15 cellular contexts compared by ENCODE assay signal in the genomic region with DNA sequence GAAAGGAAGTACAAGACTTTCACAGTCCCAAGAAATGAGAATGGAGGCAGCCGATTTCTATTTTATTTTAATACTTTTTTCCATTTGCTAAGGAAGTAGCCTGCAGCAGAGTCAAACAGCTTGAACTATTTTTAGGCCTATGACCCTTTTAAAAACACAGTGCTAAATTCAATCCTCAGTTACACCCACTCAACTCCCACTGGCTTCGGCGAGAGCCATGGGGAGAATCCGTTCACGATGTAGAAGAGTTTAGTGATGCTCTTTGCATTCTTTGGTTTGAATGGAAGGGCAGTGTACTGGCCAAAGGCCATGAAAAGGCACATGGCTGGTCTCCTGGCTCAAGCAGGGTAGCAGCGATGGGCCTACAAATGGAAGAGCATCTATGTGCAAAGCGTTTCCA.
DNase-seq lines count a peak whose midpoint lies in the region; ATAC-seq and TF ChIP-seq lines count a peak whose summit lies in the region.
"Had no signal": no experiment of that assay in that cellular context is flagged by ENCODE, and none has a peak within 500 bp of the region (broad histone marks: within the 10 kb centered on the region; RNA-seq: fewer than 3 reads in every experiment).

No MANE protein-coding gene starts in this region.

- no peak for TF ChIP-seq POLR2A in esophagus squamous epithelium (IDR thresholded peaks at IDR 0.05)

- ATAC-seq in activated CD8-positive, alpha-beta T cell treated with anti-CD3 and anti-CD28 coated beads for 36 hours: no peak
- no peak for ATAC-seq in activated CD8-positive, alpha-beta T cell treated with anti-CD3 and anti-CD28 coated beads, Interleukin-2, amount 10 ng/mL, durations not matched to agents 7 days and 5 days
- no peak for ATAC-seq in naive thymus-derived CD4-positive, alpha-beta T cell
- ATAC-seq in GM21576 (IDR thresholded peaks at IDR 0.05; ENCODE audit: unreplicated experiment) (no peak), mucosa of descending colon (no peak)

- H3K27ac ChIP-seq in esophagus squamous epithelium (peak overlapping the region in 3 of 4 donors; percentile 23 to 37 (median 28)), tibial artery (peak overlapping the region; percentile 80 to 86)
- H3K27ac ChIP-seq in naive thymus-derived CD4-positive, alpha-beta T cell (ENCODE audit: low read depth, low read length): no peak overlapping the region
- H3K27ac ChIP-seq: GM23248 had no signal

- no peaks in the 10 kb centered on the region for H3K27me3 Mint-ChIP-seq in activated CD8-positive, alpha-beta T cell treated with anti-CD3 and anti-CD28 coated beads for 36 hours
- no peaks in the 10 kb centered on the region for H3K27me3 Mint-ChIP-seq in activated CD8-positive, alpha-beta T cell treated with anti-CD3 and anti-CD28 coated beads, Interleukin-2, amount 10 ng/mL, durations not matched to agents 7 days and 5 days (ENCODE audit: low read depth)
- peaks cover 0 to 7% (median 0%) of the 10 kb centered on the region in 5 donors for H3K27me3 Mint-ChIP-seq in naive thymus-derived CD4-positive, alpha-beta T cell

- 64 to 66% methylated on average over 7 of the region's 7 CpGs for WGBS in esophagus squamous epithelium, 2 donors

- peak overlapping the region; percentile 71 for H3K27ac Mint-ChIP-seq in activated CD8-positive, alpha-beta T cell treated with anti-CD3 and anti-CD28 coated beads for 36 hours
- no peak overlapping the region for H3K27ac Mint-ChIP-seq in activated CD8-positive, alpha-beta T cell treated with anti-CD3 and anti-CD28 coated beads, Interleukin-2, amount 10 ng/mL, durations not matched to agents 7 days and 5 days
- H3K27ac Mint-ChIP-seq in naive thymus-derived CD4-positive, alpha-beta T cell: peak overlapping the region in 7 of 9 donors; percentile 34 to 81 (median 62)

- H3K27me3 ChIP-seq in esophagus squamous epithelium: no peaks in the 10 kb centered on the region
- no peaks in the 10 kb centered on the region for H3K27me3 ChIP-seq in naive thymus-derived CD4-positive, alpha-beta T cell (ENCODE audit: control insufficient read depth in 2 of 2, insufficient read depth in 2 of 2, low read length in 2 of 2)
- H3K27me3 ChIP-seq in tibial artery: no peaks in the 10 kb centered on the region

- H3K4me1 Mint-ChIP-seq in activated CD8-positive, alpha-beta T cell treated with anti-CD3 and anti-CD28 coated beads for 36 hours (ENCODE audit: low read depth): peaks cover 66% of the 10 kb centered on the region
- H3K4me1 Mint-ChIP-seq in activated CD8-positive, alpha-beta T cell treated with anti-CD3 and anti-CD28 coated beads, Interleukin-2, amount 10 ng/mL, durations not matched to agents 7 days and 5 days (ENCODE audit: low read depth): peaks cover 5% of the 10 kb centered on the region
- peaks cover 0 to 84% (median 73%) of the 10 kb centered on the region in 7 donors for H3K4me1 Mint-ChIP-seq in naive thymus-derived CD4-positive, alpha-beta T cell

- H3K4me1 ChIP-seq in esophagus squamous epithelium (peaks cover 0 to 11% (median 0%) of the 10 kb centered on the region in 3 donors), tibial artery (peaks cover 0 to 63% (median 37%) of the 10 kb centered on the region in 4 donors), mucosa of descending colon (ENCODE audit: low read depth) (peaks cover 9% of the 10 kb centered on the region)
- no peaks in the 10 kb centered on the region for H3K4me1 ChIP-seq in naive thymus-derived CD4-positive, alpha-beta T cell (ENCODE audit: control insufficient read depth in 2 of 2, insufficient read depth in 2 of 2, low read length in 2 of 2)

- peaks cover 2% of the 10 kb centered on the region for H3K9me3 Mint-ChIP-seq in activated CD8-positive, alpha-beta T cell treated with anti-CD3 and anti-CD28 coated beads for 36 hours
- no peaks in the 10 kb centered on the region for H3K9me3 Mint-ChIP-seq in activated CD8-positive, alpha-beta T cell treated with anti-CD3 and anti-CD28 coated beads, Interleukin-2, amount 10 ng/mL, durations not matched to agents 7 days and 5 days (ENCODE audit: insufficient read depth)
- H3K9me3 Mint-ChIP-seq in naive thymus-derived CD4-positive, alpha-beta T cell: peaks cover 0 to 7% (median 0%) of the 10 kb centered on the region in 11 donors

- H3K9me3 ChIP-seq in esophagus squamous epithelium (no peaks in the 10 kb centered on the region), tibial artery (no peaks in the 10 kb centered on the region), mucosa of descending colon (no peaks in the 10 kb centered on the region)
- no peaks in the 10 kb centered on the region for H3K9me3 ChIP-seq in naive thymus-derived CD4-positive, alpha-beta T cell (ENCODE audit: control insufficient read depth in 2 of 3, low read length in 3 of 3)

- CTCF ChIA-PET in activated CD8-positive, alpha-beta T cell treated with anti-CD3 and anti-CD28 coated beads for 36 hours (lab: Charles Lee): interaction anchor here (1.3 kb wide), 1 partner anchor 15 kb away, joined by 3 read pairs; no protein-coding TSS in a partner anchor
- CTCF ChIA-PET in activated CD8-positive, alpha-beta T cell treated with anti-CD3 and anti-CD28 coated beads, Interleukin-2, amount 10 ng/mL, durations not matched to agents 7 days and 5 days (lab: Charles Lee): no interaction called here
- CTCF ChIA-PET in naive thymus-derived CD4-positive, alpha-beta T cell (lab: Charles Lee): no interaction called here

- H3K36me3 ChIP-seq in esophagus squamous epithelium (no peaks in the 10 kb centered on the region), tibial artery (no peaks in the 10 kb centered on the region), mucosa of descending colon (ENCODE audit: low read depth) (no peaks in the 10 kb centered on the region)
- peaks cover 0 to 12% (median 0%) of the 10 kb centered on the region in 3 experiments for H3K36me3 ChIP-seq in naive thymus-derived CD4-positive, alpha-beta T cell (ENCODE audit: control insufficient read depth in 2 of 3, insufficient read depth in 3 of 3, low read length in 3 of 3)

- H3K36me3 Mint-ChIP-seq in activated CD8-positive, alpha-beta T cell treated with anti-CD3 and anti-CD28 coated beads for 36 hours (ENCODE audit: low read depth): peaks cover 30% of the 10 kb centered on the region
- peaks cover 3% of the 10 kb centered on the region for H3K36me3 Mint-ChIP-seq in activated CD8-positive, alpha-beta T cell treated with anti-CD3 and anti-CD28 coated beads, Interleukin-2, amount 10 ng/mL, durations not matched to agents 7 days and 5 days (ENCODE audit: low read depth)
- peaks cover 5 to 53% (median 36%) of the 10 kb centered on the region in 5 donors for H3K36me3 Mint-ChIP-seq in naive thymus-derived CD4-positive, alpha-beta T cell

- POLR2A ChIA-PET in activated CD8-positive, alpha-beta T cell treated with anti-CD3 and anti-CD28 coated beads for 36 hours (lab: Charles Lee): no interaction called here
- POLR2A ChIA-PET in activated CD8-positive, alpha-beta T cell treated with anti-CD3 and anti-CD28 coated beads, Interleukin-2, amount 10 ng/mL, durations not matched to agents 7 days and 5 days (lab: Charles Lee): no interaction called here
- POLR2A ChIA-PET in naive thymus-derived CD4-positive, alpha-beta T cell (lab: Charles Lee): no interaction called here

- DNase-seq in activated CD8-positive, alpha-beta T cell treated with anti-CD3 and anti-CD28 coated beads for 36 hours: no peak
- DNase-seq in activated CD8-positive, alpha-beta T cell treated with anti-CD3 and anti-CD28 coated beads, Interleukin-2, amount 10 ng/mL, durations not matched to agents 7 days and 5 days: no peak
- DNase-seq in esophagus squamous epithelium (lab: John Stamatoyannopoulos, UW) (no peak), tibial artery (no peak), OCI-M1 (lab: John Stamatoyannopoulos, UW) (no peak), mucosa of descending colon (no peak)
- DNase-seq in naive thymus-derived CD4-positive, alpha-beta T cell: no peak
- DNase-seq: 8988T; activated CD4-positive, alpha-beta T cell treated with anti-CD3 and anti-CD28 coated beads, Interleukin-2, amount 50 U/mL, for 1 hour; dermis blood vessel endothelial cell; GM23248; NCI-H1694; posterior cingulate gyrus; T-helper 9 cell had no signal

- H3K4me3 Mint-ChIP-seq in activated CD8-positive, alpha-beta T cell treated with anti-CD3 and anti-CD28 coated beads for 36 hours: no peak overlapping the region
- no peak overlapping the region for H3K4me3 Mint-ChIP-seq in activated CD8-positive, alpha-beta T cell treated with anti-CD3 and anti-CD28 coated beads, Interleukin-2, amount 10 ng/mL, durations not matched to agents 7 days and 5 days
- H3K4me3 Mint-ChIP-seq in naive thymus-derived CD4-positive, alpha-beta T cell: peak overlapping the region in 1 of 10 donors; percentile 22

- H3K4me3 ChIP-seq in esophagus squamous epithelium: no peak overlapping the region
- H3K4me3 ChIP-seq in naive thymus-derived CD4-positive, alpha-beta T cell (ENCODE audit: low read length): no peak overlapping the region
- H3K4me3 ChIP-seq in tibial artery: peak overlapping the region; percentile 19 to 35
- no peak overlapping the region for H3K4me3 ChIP-seq in mucosa of descending colon
- H3K4me3 ChIP-seq: GM23248 had no signal

- intact Hi-C loops in activated CD8-positive, alpha-beta T cell treated with anti-CD3 and anti-CD28 coated beads for 36 hours (cut with micrococcal nuclease): no loop called here
- intact Hi-C loops in esophagus squamous epithelium (cut with DNase I): no loop called here
- intact Hi-C loops in naive thymus-derived CD4-positive, alpha-beta T cell (cut with micrococcal nuclease): no loop called here
- intact Hi-C loops in tibial artery (cut with DNase I; ENCODE audit: low total_unique reads): loop anchor here (5.0 to 10.0 kb wide), 3 partner anchors 65 to 108 kb away; no protein-coding TSS in a partner anchor
- intact Hi-C loops in mucosa of descending colon (cut with DNase I, micrococcal nuclease): no loop called here

- no peak for TF ChIP-seq CTCF in activated CD8-positive, alpha-beta T cell treated with anti-CD3 and anti-CD28 coated beads for 36 hours (IDR thresholded peaks at IDR 0.05)
- no peak for TF ChIP-seq CTCF in esophagus squamous epithelium (IDR thresholded peaks at IDR 0.05)
- TF ChIP-seq CTCF in tibial artery (IDR thresholded peaks at IDR 0.05): no peak
- no peak for TF ChIP-seq CTCF in mucosa of descending colon (IDR thresholded peaks at IDR 0.05)

Comparison
In these comparisons a context has a peak if more than half of its experiments do, and no peak if none do; other contexts are left out.
1. H3K4me3 ChIP-seq: peak in tibial artery (2 of 2); none in esophagus squamous epithelium (0 of 4), naive thymus-derived CD4-positive, alpha-beta T cell (single experiment) and mucosa of descending colon (single experiment).